Comparison of ENCODE assay signal across 31 cellular contexts in genomic region chr17:10193632-10194031, GRCh38. TPM values are rescaled to one million over a fixed set of nuclear protein-coding genes. Genes with fewer than 3 reads are reported as not detected.
"Had no signal": no experiment of that assay in that cellular context is flagged by ENCODE, and none has a peak within 500 bp of the region (broad histone marks: within the 10 kb centered on the region; RNA-seq: fewer than 3 reads in every experiment).

No MANE protein-coding gene starts in this region.

- H3K27me3 ChIP-seq: cardiac muscle cell had no signal

- FAIRE-seq: RCC 7860 had no signal

- H3K4me2 ChIP-seq: PC-9 had no signal

- H3K36me3 ChIP-seq: cardiac muscle cell, MG63 had no signal

- H2AFZ ChIP-seq: PC-9 had no signal

- DNase-seq: activated B cell treated with CpG ODN at 0.5 μM for 24 hours; activated CD4-positive, alpha-beta memory T cell treated with anti-CD3 and anti-CD28 coated beads, Interleukin-2, amount 10 ng/mL, durations not matched to agents 7 days and 5 days; activated CD4-positive, alpha-beta T cell treated with anti-CD3 and anti-CD28 coated beads for 48 hours; activated CD4-positive, CD25-positive, alpha-beta regulatory T cell treated with anti-CD3 and anti-CD28 coated beads, Interleukin-2, amount 50 U/mL, for 72 hours; activated CD8-positive, alpha-beta memory T cell treated with anti-CD3 and anti-CD28 coated beads for 24 hours; activated CD8-positive, alpha-beta memory T cell treated with anti-CD3 and anti-CD28 coated beads, Interleukin-2, amount 10 ng/mL, durations not matched to agents 7 days and 5 days; activated CD8-positive, alpha-beta memory T cell treated with anti-CD3 and anti-CD28 coated beads, Interleukin-2, amount 50 U/mL, for 48 hours; activated effector memory CD4-positive, alpha-beta T cell treated with Interleukin-2 at 50 U/mL for 16 hours; activated naive CD4-positive, alpha-beta T cell treated with anti-CD3 and anti-CD28 coated beads, Interleukin-2, amount 10 ng/mL, durations not matched to agents 7 days and 5 days; activated naive CD8-positive, alpha-beta T cell treated with anti-CD3 and anti-CD28 coated beads, Interleukin-2, amount 50 U/mL, for 24 hours; activated T-cell treated with anti-CD3 and anti-CD28 coated beads, Interleukin-2, amount 50 U/mL, for 48 hours; Karpas-422; KBM-7; NCI-H1048; NCI-H1105 treated with DMSO at 0.1 percent for 48 hours; NCI-H1436; NCI-H1694; NCI-H2029; NCI-H345; NCI-H524 treated with DMSO at 0.1 percent for 48 hours; PC-9; Right ventricle myocardium superior; SW 1271; T-helper 1 cell; T-helper 2 cell; T-helper 9 cell had no signal

- H3K4me3 ChIP-seq: cardiac muscle cell, MG63, PC-9 had no signal

- H3K27ac ChIP-seq: cardiac muscle cell, PC-9, RWPE1, VCaP had no signal

- ATAC-seq: activated CD8-positive, alpha-beta memory T cell treated with anti-CD3 and anti-CD28 coated beads, Interleukin-2, amount 10 ng/mL, durations not matched to agents 7 days and 5 days; activated naive CD8-positive, alpha-beta T cell treated with anti-CD3 and anti-CD28 coated beads, Interleukin-2, amount 50 U/mL, for 24 hours had no signal

RNA-seq across cellular contexts. Expression of gene GAS7, which starts 4.8 kb away (rescaled TPM):
- total RNA-seq: PC-9 had no signal
